ENCODE assay signal across 12 cellular contexts in genomic region chr2:3179208-3179607, GRCh38.
A peak's percentile ranks its signal among the peaks of the same experiment; 100 is the strongest.
DNase-seq lines count a peak whose midpoint lies in the region; ATAC-seq and TF ChIP-seq lines count a peak whose summit lies in the region.
"Had no signal": no experiment of that assay in that cellular context is flagged by ENCODE, and none has a peak within 500 bp of the region (broad histone marks: within the 10 kb centered on the region; RNA-seq: fewer than 3 reads in every experiment).

No MANE protein-coding gene starts in this region.

- H3K4me3 Mint-ChIP-seq in progenitor cell of endocrine pancreas (ENCODE audit: low read depth), result no peak overlapping the region
- H3K4me3 Mint-ChIP-seq: activated CD8-positive, alpha-beta memory T cell treated with anti-CD3 and anti-CD28 coated beads, Interleukin-2, amount 10 ng/mL, durations not matched to agents 7 days and 5 days had no signal

- H3K4me1 Mint-ChIP-seq in progenitor cell of endocrine pancreas (ENCODE audit: low read depth), result no peaks in the 10 kb centered on the region
- H3K4me1 Mint-ChIP-seq: activated CD8-positive, alpha-beta memory T cell treated with anti-CD3 and anti-CD28 coated beads, Interleukin-2, amount 10 ng/mL, durations not matched to agents 7 days and 5 days had no signal

- no peak overlapping the region for H3K4me3 ChIP-seq in H7 (ENCODE audit: insufficient read depth, low read depth, low read length)
- H3K4me3 ChIP-seq: gastroesophageal sphincter had no signal

- no peaks in the 10 kb centered on the region for H3K27me3 Mint-ChIP-seq in progenitor cell of endocrine pancreas
- H3K27me3 Mint-ChIP-seq: activated CD8-positive, alpha-beta memory T cell treated with anti-CD3 and anti-CD28 coated beads, Interleukin-2, amount 10 ng/mL, durations not matched to agents 7 days and 5 days had no signal

- peak; percentile 21 for TF ChIP-seq CTCF in progenitor cell of endocrine pancreas (IDR thresholded peaks at IDR 0.05; ENCODE audit: unreplicated experiment)

- H3K27ac Mint-ChIP-seq in progenitor cell of endocrine pancreas, result no peak overlapping the region
- H3K27ac Mint-ChIP-seq: activated CD8-positive, alpha-beta memory T cell treated with anti-CD3 and anti-CD28 coated beads, Interleukin-2, amount 10 ng/mL, durations not matched to agents 7 days and 5 days had no signal

- no peaks in the 10 kb centered on the region for H3K36me3 ChIP-seq in H7 (replicated peaks; ENCODE audit: control insufficient read depth, insufficient read depth, low read length)

- H3K9me3 Mint-ChIP-seq in progenitor cell of endocrine pancreas (ENCODE audit: low read depth), result peaks cover 10% of the 10 kb centered on the region

- peaks cover 14% of the 10 kb centered on the region for H3K36me3 Mint-ChIP-seq in progenitor cell of endocrine pancreas (ENCODE audit: insufficient read depth)

- DNase-seq in NCI-H2171 treated with DMSO at 0.1 percent for 48 hours (lab: John Stamatoyannopoulos, UW), result peak; percentile 36
- no peak for DNase-seq in NCI-H2171 (lab: John Stamatoyannopoulos, UW)
- DNase-seq in H7, result peak; percentile 92
- DNase-seq in activated CD4-positive, alpha-beta T cell treated with anti-CD3 and anti-CD28 coated beads, Interleukin-2, amount 50 U/mL, for 48 hours, result peak; percentile 39 to 45
- DNase-seq in progenitor cell of endocrine pancreas (ENCODE audit: low spot score, unreplicated experiment), result no peak
- DNase-seq in AG08396 (ENCODE audit: low spot score), result no peak
- DNase-seq in T-helper 9 cell, result no peak
- DNase-seq: activated CD8-positive, alpha-beta memory T cell treated with anti-CD3 and anti-CD28 coated beads, Interleukin-2, amount 10 ng/mL, durations not matched to agents 7 days and 5 days; NCI-H1105 treated with DMSO at 0.1 percent for 48 hours; retina had no signal

- no peaks in the 10 kb centered on the region for H3K27me3 ChIP-seq in H7 (ENCODE audit: control insufficient read depth, insufficient read depth, low read length)
- H3K27me3 ChIP-seq: gastroesophageal sphincter had no signal

- no peak for ATAC-seq in GM19463 (IDR thresholded peaks at IDR 0.05; ENCODE audit: unreplicated experiment)
- ATAC-seq: activated CD8-positive, alpha-beta memory T cell treated with anti-CD3 and anti-CD28 coated beads, Interleukin-2, amount 10 ng/mL, durations not matched to agents 7 days and 5 days; gastroesophageal sphincter had no signal

Comparison
In these comparisons a context has a peak if more than half of its experiments do, and no peak if none do; other contexts are left out.
1. DNase-seq: peak in NCI-H2171 treated with DMSO at 0.1 percent for 48 hours (single experiment), H7 (single experiment) and activated CD4-positive, alpha-beta T cell treated with anti-CD3 and anti-CD28 coated beads, Interleukin-2, amount 50 U/mL, for 48 hours (2 of 2); none in NCI-H2171 (single experiment), progenitor cell of endocrine pancreas (single experiment), AG08396 (single experiment) and T-helper 9 cell (single experiment).